In the genomic region with DNA sequence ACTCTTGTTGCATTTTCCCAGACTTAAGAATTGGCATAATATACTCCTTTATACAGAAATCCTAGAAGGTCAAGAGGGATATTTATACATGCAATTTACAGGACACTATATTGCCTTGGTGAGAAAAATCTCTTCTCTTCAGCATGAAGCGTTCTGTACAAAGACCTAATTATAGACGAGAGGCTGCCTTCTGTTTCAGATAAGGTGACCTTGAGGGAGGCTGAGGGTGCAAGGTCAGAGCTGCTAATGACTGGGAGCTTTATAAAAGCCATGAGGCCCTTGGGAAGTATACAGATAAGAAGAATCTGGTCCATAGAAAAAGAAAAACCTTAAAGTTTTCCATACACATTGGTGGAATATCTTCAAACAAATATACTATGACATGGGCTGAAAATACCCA, we compare ENCODE assay signal across 37 cellular contexts.
"Had no signal": no experiment of that assay in that cellular context is flagged by ENCODE, and none has a peak within 500 bp of the region (broad histone marks: within the 10 kb centered on the region; RNA-seq: fewer than 3 reads in every experiment).

No MANE protein-coding gene starts in this region.

- H3K4me3 Mint-ChIP-seq: activated B cell treated with CpG ODN at 0.5 μM for 24 hours; activated CD8-positive, alpha-beta memory T cell treated with anti-CD3 and anti-CD28 coated beads, Interleukin-2, amount 10 ng/mL, durations not matched to agents 7 days and 5 days; activated CD8-positive, alpha-beta T cell treated with anti-CD3 and anti-CD28 coated beads for 36 hours; activated naive CD4-positive, alpha-beta T cell treated with anti-CD3 and anti-CD28 coated beads for 36 hours; activated naive CD4-positive, alpha-beta T cell treated with anti-CD3 and anti-CD28 coated beads, Interleukin-2, amount 50 U/mL, for 24 hours; activated naive CD8-positive, alpha-beta T cell treated with anti-CD3 and anti-CD28 coated beads for 36 hours; activated naive CD8-positive, alpha-beta T cell treated with anti-CD3 and anti-CD28 coated beads, Interleukin-2, amount 50 U/mL, for 24 hours; activated T-helper 1 cell treated with anti-CD3 and anti-CD28 coated beads, Interleukin-12 subunit alpha, Interleukin-12 subunit beta, Interleukin-2, Interleukin-4 antibody, amounts not matched to agents 30 ng/mL and 10 ng/mL and 1 ng/mL, durations not matched to agents 14 hours and 24 hours and 36 hours; effector memory CD8-positive, alpha-beta T cell; T-helper 17 cell; T-helper 2 cell treated with Interferon-gamma antibody and Interleukin-4, amounts not matched to agents 5 μg/mL and 100 μg/mL, for 36 hours had no signal

- H3K4me1 Mint-ChIP-seq: activated B cell treated with CpG ODN at 0.5 μM for 24 hours; activated CD8-positive, alpha-beta memory T cell treated with anti-CD3 and anti-CD28 coated beads, Interleukin-2, amount 10 ng/mL, durations not matched to agents 7 days and 5 days; activated naive CD4-positive, alpha-beta T cell treated with anti-CD3 and anti-CD28 coated beads, Interleukin-2, amount 50 U/mL, for 24 hours; activated naive CD8-positive, alpha-beta T cell treated with anti-CD3 and anti-CD28 coated beads for 36 hours; activated naive CD8-positive, alpha-beta T cell treated with anti-CD3 and anti-CD28 coated beads, Interleukin-2, amount 50 U/mL, for 24 hours; T-helper 17 cell had no signal

- H3K27me3 Mint-ChIP-seq: activated B cell treated with CpG ODN at 0.5 μM for 24 hours; activated CD8-positive, alpha-beta memory T cell treated with anti-CD3 and anti-CD28 coated beads, Interleukin-2, amount 10 ng/mL, durations not matched to agents 7 days and 5 days; activated naive CD4-positive, alpha-beta T cell treated with anti-CD3 and anti-CD28 coated beads, Interleukin-2, amount 50 U/mL, for 24 hours; activated naive CD8-positive, alpha-beta T cell treated with anti-CD3 and anti-CD28 coated beads for 36 hours; activated naive CD8-positive, alpha-beta T cell treated with anti-CD3 and anti-CD28 coated beads, Interleukin-2, amount 50 U/mL, for 24 hours; effector memory CD8-positive, alpha-beta T cell; T-helper 17 cell had no signal

- ATAC-seq: activated CD4-positive, CD25-positive, alpha-beta regulatory T cell treated with anti-CD3 and anti-CD28 coated beads, Interleukin-2, amount 50 U/mL, for 24 hours; activated CD8-positive, alpha-beta memory T cell treated with anti-CD3 and anti-CD28 coated beads, Interleukin-2, amount 10 ng/mL, durations not matched to agents 7 days and 5 days; activated CD8-positive, alpha-beta T cell treated with anti-CD3 and anti-CD28 coated beads for 36 hours; activated naive CD8-positive, alpha-beta T cell treated with anti-CD3 and anti-CD28 coated beads, Interleukin-2, amount 50 U/mL, for 24 hours; body of pancreas; effector memory CD8-positive, alpha-beta T cell; foreskin keratinocyte; gastroesophageal sphincter; T-helper 17 cell had no signal

- H3K27me3 ChIP-seq: adrenal gland, body of pancreas, breast epithelium, esophagus muscularis mucosa, foreskin keratinocyte had no signal

- H3K36me3 ChIP-seq: adrenal gland, breast epithelium, esophagus muscularis mucosa, gastroesophageal sphincter, WERI-Rb-1 had no signal

- H3K27ac ChIP-seq: adrenal gland, body of pancreas, esophagus muscularis mucosa, foreskin keratinocyte, gastroesophageal sphincter, WERI-Rb-1 had no signal

- DNase-seq: activated B cell treated with CpG ODN at 0.5 μM for 24 hours; activated CD4-positive, alpha-beta T cell treated with anti-CD3 and anti-CD28 coated beads for 48 hours; activated CD4-positive, alpha-beta T cell treated with anti-CD3 and anti-CD28 coated beads, Interleukin-2, amount 50 U/mL, for 1 hour; activated CD4-positive, alpha-beta T cell treated with anti-CD3 and anti-CD28 coated beads, Interleukin-2, amount 50 U/mL, for 48 hours; activated CD8-positive, alpha-beta memory T cell treated with anti-CD3 and anti-CD28 coated beads, Interleukin-2, amount 10 ng/mL, durations not matched to agents 7 days and 5 days; activated CD8-positive, alpha-beta memory T cell treated with anti-CD3 and anti-CD28 coated beads, Interleukin-2, amount 50 U/mL, for 4 hours; activated CD8-positive, alpha-beta T cell treated with anti-CD3 and anti-CD28 coated beads for 36 hours; activated effector memory CD4-positive, alpha-beta T cell treated with anti-CD3 and anti-CD28 coated beads, Interleukin-2, amount 50 U/mL, for 16 hours; activated naive CD4-positive, alpha-beta T cell treated with anti-CD3 and anti-CD28 coated beads for 36 hours; activated naive CD8-positive, alpha-beta T cell treated with anti-CD3 and anti-CD28 coated beads for 36 hours; activated naive CD8-positive, alpha-beta T cell treated with anti-CD3 and anti-CD28 coated beads, Interleukin-2, amount 50 U/mL, for 24 hours; activated T-cell treated with anti-CD3 and anti-CD28 coated beads, Interleukin-2, amount 50 U/mL, for 1 hour; activated T-cell treated with anti-CD3 and anti-CD28 coated beads, Interleukin-2, amount 50 U/mL, for 48 hours; adrenal gland; amygdala; aorta; body of pancreas; caudate nucleus; cortex of kidney; dermis blood vessel endothelial cell; effector CD4-positive, alpha-beta T cell; effector memory CD8-positive, alpha-beta T cell; erythroblast; foreskin keratinocyte; head of caudate nucleus; T-helper 1 cell; T-helper 17 cell; T1000; WERI-Rb-1 had no signal

- H3K9me3 Mint-ChIP-seq: activated naive CD4-positive, alpha-beta T cell treated with anti-CD3 and anti-CD28 coated beads for 36 hours; activated naive CD8-positive, alpha-beta T cell treated with anti-CD3 and anti-CD28 coated beads for 36 hours; activated naive CD8-positive, alpha-beta T cell treated with anti-CD3 and anti-CD28 coated beads, Interleukin-2, amount 50 U/mL, for 24 hours had no signal

- H3K9me3 ChIP-seq: adrenal gland, body of pancreas, breast epithelium, esophagus muscularis mucosa, gastroesophageal sphincter had no signal

- H3K36me3 Mint-ChIP-seq: activated CD8-positive, alpha-beta memory T cell treated with anti-CD3 and anti-CD28 coated beads, Interleukin-2, amount 10 ng/mL, durations not matched to agents 7 days and 5 days; activated naive CD4-positive, alpha-beta T cell treated with anti-CD3 and anti-CD28 coated beads, Interleukin-2, amount 50 U/mL, for 24 hours; activated naive CD8-positive, alpha-beta T cell treated with anti-CD3 and anti-CD28 coated beads for 36 hours had no signal

- H3K27ac Mint-ChIP-seq: activated B cell treated with CpG ODN at 0.5 μM for 24 hours; activated CD8-positive, alpha-beta memory T cell treated with anti-CD3 and anti-CD28 coated beads, Interleukin-2, amount 10 ng/mL, durations not matched to agents 7 days and 5 days; activated CD8-positive, alpha-beta T cell treated with anti-CD3 and anti-CD28 coated beads for 36 hours; activated naive CD4-positive, alpha-beta T cell treated with anti-CD3 and anti-CD28 coated beads for 36 hours; activated naive CD4-positive, alpha-beta T cell treated with anti-CD3 and anti-CD28 coated beads, Interleukin-2, amount 50 U/mL, for 24 hours; activated naive CD8-positive, alpha-beta T cell treated with anti-CD3 and anti-CD28 coated beads for 36 hours; activated naive CD8-positive, alpha-beta T cell treated with anti-CD3 and anti-CD28 coated beads, Interleukin-2, amount 50 U/mL, for 24 hours; activated T-helper 1 cell treated with anti-CD3 and anti-CD28 coated beads, Interleukin-12 subunit alpha, Interleukin-12 subunit beta, Interleukin-2, Interleukin-4 antibody, amounts not matched to agents 30 ng/mL and 10 ng/mL and 1 ng/mL, durations not matched to agents 14 hours and 24 hours and 36 hours; activated T-helper 2 cell treated with anti-CD3 and anti-CD28 coated beads, Interferon-gamma antibody, Interleukin-2, Interleukin-4, amounts not matched to agents 10 μg/mL and 5 μg/mL and 100 μg/mL, durations not matched to agents 14 hours and 24 hours and 36 hours; effector memory CD8-positive, alpha-beta T cell; T-helper 17 cell; T-helper 2 cell treated with Interferon-gamma antibody and Interleukin-4, amounts not matched to agents 5 μg/mL and 100 μg/mL, for 36 hours had no signal

- H3K4me1 ChIP-seq: adrenal gland, body of pancreas, breast epithelium, esophagus muscularis mucosa, gastroesophageal sphincter had no signal

- H3K4me3 ChIP-seq: adrenal gland, body of pancreas, breast epithelium, esophagus muscularis mucosa, gastroesophageal sphincter had no signal
